2 cellular contexts compared by ENCODE assay signal in genomic region chr17:50625032-50625871, GRCh38.
A peak's percentile ranks its signal among the peaks of the same experiment; 100 is the strongest.
TF ChIP-seq lines count a peak whose summit lies in the region.

No MANE protein-coding gene starts in this region.

TF ChIP-seq in HepG2, 621 proteins besides CTCF, POLR2A, EP300 and RAD21 (continues in another document):
- TF ChIP-seq ZNF296 (CRISPR knock-in tag; conservative IDR thresholded peaks at IDR 0.05): no peak
- TF ChIP-seq ZSCAN22 (CRISPR knock-in tag; IDR thresholded peaks at IDR 0.05): peak; percentile 94
- 0 out of 2 replicates have a peak, but pooled peaks have one; percentile 13 for TF ChIP-seq ZFP37 (CRISPR knock-in tag; IDR thresholded peaks at IDR 0.05; ENCODE audit: borderline replicate concordance)
- TF ChIP-seq ZNF383 (CRISPR knock-in tag; IDR thresholded peaks at IDR 0.05; ENCODE audit: borderline replicate concordance): no peak
- TF ChIP-seq SMAD1 (CRISPR knock-in tag; IDR thresholded peaks at IDR 0.05; ENCODE audit: borderline replicate concordance, low read depth): no peak
- TF ChIP-seq HMGA1 (CRISPR knock-in tag; conservative IDR thresholded peaks at IDR 0.05): no peak
- 0 out of 2 replicates have a peak, but pooled peaks have one; percentile 20 for TF ChIP-seq HES4 (CRISPR knock-in tag; IDR thresholded peaks at IDR 0.05; ENCODE audit: borderline replicate concordance)
- TF ChIP-seq STAT5B (CRISPR knock-in tag; IDR thresholded peaks at IDR 0.05): no peak
- TF ChIP-seq, protein P1, sequence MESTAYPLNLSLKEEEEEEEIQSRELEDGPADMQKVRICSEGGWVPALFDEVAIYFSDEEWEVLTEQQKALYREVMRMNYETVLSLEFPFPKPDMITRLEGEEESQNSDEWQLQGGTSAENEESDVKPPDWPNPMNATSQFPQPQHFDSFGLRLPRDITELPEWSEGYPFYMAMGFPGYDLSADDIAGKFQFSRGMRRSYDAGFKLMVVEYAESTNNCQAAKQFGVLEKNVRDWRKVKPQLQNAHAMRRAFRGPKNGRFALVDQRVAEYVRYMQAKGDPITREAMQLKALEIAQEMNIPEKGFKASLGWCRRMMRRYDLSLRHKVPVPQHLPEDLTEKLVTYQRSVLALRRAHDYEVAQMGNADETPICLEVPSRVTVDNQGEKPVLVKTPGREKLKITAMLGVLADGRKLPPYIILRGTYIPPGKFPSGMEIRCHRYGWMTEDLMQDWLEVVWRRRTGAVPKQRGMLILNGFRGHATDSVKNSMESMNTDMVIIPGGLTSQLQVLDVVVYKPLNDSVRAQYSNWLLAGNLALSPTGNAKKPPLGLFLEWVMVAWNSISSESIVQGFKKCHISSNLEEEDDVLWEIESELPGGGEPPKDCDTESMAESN (CRISPR knock-in tag; conservative IDR thresholded peaks at IDR 0.05): no peak
- TF ChIP-seq, protein P2, sequence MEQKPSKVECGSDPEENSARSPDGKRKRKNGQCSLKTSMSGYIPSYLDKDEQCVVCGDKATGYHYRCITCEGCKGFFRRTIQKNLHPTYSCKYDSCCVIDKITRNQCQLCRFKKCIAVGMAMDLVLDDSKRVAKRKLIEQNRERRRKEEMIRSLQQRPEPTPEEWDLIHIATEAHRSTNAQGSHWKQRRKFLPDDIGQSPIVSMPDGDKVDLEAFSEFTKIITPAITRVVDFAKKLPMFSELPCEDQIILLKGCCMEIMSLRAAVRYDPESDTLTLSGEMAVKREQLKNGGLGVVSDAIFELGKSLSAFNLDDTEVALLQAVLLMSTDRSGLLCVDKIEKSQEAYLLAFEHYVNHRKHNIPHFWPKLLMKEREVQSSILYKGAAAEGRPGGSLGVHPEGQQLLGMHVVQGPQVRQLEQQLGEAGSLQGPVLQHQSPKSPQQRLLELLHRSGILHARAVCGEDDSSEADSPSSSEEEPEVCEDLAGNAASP (CRISPR knock-in tag; IDR thresholded peaks at IDR 0.05; ENCODE audit: borderline replicate concordance): no peak
- no peak for TF ChIP-seq ZNF331 (CRISPR knock-in tag; IDR thresholded peaks at IDR 0.05)
- no peak for TF ChIP-seq NFYB (CRISPR knock-in tag; IDR thresholded peaks at IDR 0.05)
- TF ChIP-seq RFX3 (CRISPR knock-in tag; IDR thresholded peaks at IDR 0.05): no peak
- no peak for TF ChIP-seq ZNF20 (CRISPR knock-in tag; IDR thresholded peaks at IDR 0.05)
- TF ChIP-seq DPF2 (CRISPR knock-in tag; IDR thresholded peaks at IDR 0.05; ENCODE audit: borderline replicate concordance, low read depth): no peak
- no peak for TF ChIP-seq MAFK (conservative IDR thresholded peaks at IDR 0.05 in 1 of 2, IDR thresholded peaks at IDR 0.05 in 1 of 2; ENCODE audit: low read length in 2 of 2)
- TF ChIP-seq DZIP1 (CRISPR knock-in tag; IDR thresholded peaks at IDR 0.05): no peak
- TF ChIP-seq, protein P3, sequence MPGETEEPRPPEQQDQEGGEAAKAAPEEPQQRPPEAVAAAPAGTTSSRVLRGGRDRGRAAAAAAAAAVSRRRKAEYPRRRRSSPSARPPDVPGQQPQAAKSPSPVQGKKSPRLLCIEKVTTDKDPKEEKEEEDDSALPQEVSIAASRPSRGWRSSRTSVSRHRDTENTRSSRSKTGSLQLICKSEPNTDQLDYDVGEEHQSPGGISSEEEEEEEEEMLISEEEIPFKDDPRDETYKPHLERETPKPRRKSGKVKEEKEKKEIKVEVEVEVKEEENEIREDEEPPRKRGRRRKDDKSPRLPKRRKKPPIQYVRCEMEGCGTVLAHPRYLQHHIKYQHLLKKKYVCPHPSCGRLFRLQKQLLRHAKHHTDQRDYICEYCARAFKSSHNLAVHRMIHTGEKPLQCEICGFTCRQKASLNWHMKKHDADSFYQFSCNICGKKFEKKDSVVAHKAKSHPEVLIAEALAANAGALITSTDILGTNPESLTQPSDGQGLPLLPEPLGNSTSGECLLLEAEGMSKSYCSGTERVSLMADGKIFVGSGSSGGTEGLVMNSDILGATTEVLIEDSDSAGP (CRISPR knock-in tag; IDR thresholded peaks at IDR 0.05; ENCODE audit: borderline replicate concordance): no peak
- no peak for TF ChIP-seq ZNF672 (CRISPR knock-in tag; IDR thresholded peaks at IDR 0.05)
- TF ChIP-seq RELA (CRISPR knock-in tag; IDR thresholded peaks at IDR 0.05): no peak
- TF ChIP-seq BCL3 (CRISPR knock-in tag; IDR thresholded peaks at IDR 0.05): 0 out of 2 replicates have a peak, but pooled peaks have one; percentile 5

TF ChIP-seq in K562, 482 proteins besides CTCF, POLR2A, EP300 and RAD21:
- TF ChIP-seq ZNF644 (tag; IDR thresholded peaks at IDR 0.05; ENCODE audit: low read depth) (no peak), CHCHD3 (CRISPR knock-in tag; IDR thresholded peaks at IDR 0.05) (no peak), GABPA (tag; conservative IDR thresholded peaks at IDR 0.05; ENCODE audit: low read depth) (no peak), PRMT5 (CRISPR knock-in tag; IDR thresholded peaks at IDR 0.05) (no peak), NR3C1 (CRISPR knock-in tag; IDR thresholded peaks at IDR 0.05) (no peak), MEIS2 (IDR thresholded peaks at IDR 0.05; ENCODE audit: partially characterized antibody) (no peak), HDAC3 (IDR thresholded peaks at IDR 0.05; ENCODE audit: borderline replicate concordance, partially characterized antibody) (no peak), POLR2AphosphoS2 (IDR thresholded peaks at IDR 0.05; ENCODE audit: low read length) (no peak), ZNF436 (CRISPR knock-in tag; IDR thresholded peaks at IDR 0.05) (no peak)
- TF ChIP-seq, protein P4, sequence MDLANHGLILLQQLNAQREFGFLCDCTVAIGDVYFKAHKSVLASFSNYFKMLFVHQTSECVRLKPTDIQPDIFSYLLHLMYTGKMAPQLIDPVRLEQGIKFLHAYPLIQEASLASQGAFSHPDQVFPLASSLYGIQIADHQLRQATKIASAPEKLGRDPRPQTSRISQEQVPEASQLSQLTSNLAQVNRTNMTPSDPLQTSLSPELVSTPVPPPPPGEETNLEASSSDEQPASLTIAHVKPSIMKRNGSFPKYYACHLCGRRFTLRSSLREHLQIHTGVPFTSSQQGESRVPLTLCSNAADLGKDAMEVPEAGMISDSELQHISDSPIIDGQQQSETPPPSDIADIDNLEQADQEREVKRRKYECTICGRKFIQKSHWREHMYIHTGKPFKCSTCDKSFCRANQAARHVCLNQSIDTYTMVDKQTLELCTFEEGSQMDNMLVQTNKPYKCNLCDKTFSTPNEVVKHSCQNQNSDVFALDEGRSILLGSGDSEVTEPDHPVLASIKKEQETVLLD (IDR thresholded peaks at IDR 0.05): no peak
